In the genomic region with DNA sequence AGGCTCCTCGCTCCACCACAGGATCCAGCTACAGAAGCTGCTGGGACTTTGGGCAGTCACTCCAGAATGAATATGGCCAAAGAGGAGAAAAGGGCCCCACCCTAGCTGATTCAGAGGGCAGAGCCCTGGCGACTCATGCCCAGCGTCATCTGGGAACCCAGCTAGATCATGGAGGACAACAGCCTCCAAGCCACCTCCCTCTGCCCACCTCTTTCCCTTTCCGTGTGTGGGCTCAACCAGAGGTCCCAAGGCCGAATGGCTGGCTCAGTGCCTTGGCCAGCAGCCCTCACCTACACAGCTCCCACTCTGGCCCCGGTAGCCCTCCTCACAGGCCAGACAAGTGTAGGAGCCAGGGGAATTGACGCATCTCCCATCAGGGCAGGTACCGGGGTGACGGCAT, we compare ENCODE assay signal across 14 cellular contexts. TPM values are rescaled to one million over a fixed set of nuclear protein-coding genes. Genes with fewer than 3 reads are reported as not detected.
DNase-seq lines count a peak whose midpoint lies in the region; ATAC-seq, FAIRE-seq and TF ChIP-seq lines count a peak whose summit lies in the region.
"Had no signal": no experiment of that assay in that cellular context is flagged by ENCODE, and none has a peak within 500 bp of the region (broad histone marks: within the 10 kb centered on the region; RNA-seq: fewer than 3 reads in every experiment).

No MANE protein-coding gene starts in this region.

- H3K27me3 ChIP-seq in astrocyte (ENCODE audit: insufficient read depth, low read length) (no peaks in the 10 kb centered on the region), foreskin keratinocyte (no peaks in the 10 kb centered on the region)

- peaks cover 8% of the 10 kb centered on the region for H3K27me3 Mint-ChIP-seq in astrocyte (ENCODE audit: low read depth, unreplicated experiment)
- H3K27me3 Mint-ChIP-seq in stimulated activated naive B cell treated with anti-CD40 and anti-IgM and Interleukin-4, amounts not matched to agents 10 μg/mL and 1 μg/mL and 100 μg/mL, for 72 hours = peaks cover 18 to 21% of the 10 kb centered on the region in 2 donors
- H3K27me3 Mint-ChIP-seq in activated T-cell treated with anti-CD3 and anti-CD28 coated beads, Interleukin-2, amount 50 U/mL, for 72 hours (ENCODE audit: low read depth) = peaks cover 5% of the 10 kb centered on the region
- H3K27me3 Mint-ChIP-seq: activated naive CD4-positive, alpha-beta T cell treated with anti-CD3 and anti-CD28 coated beads, Interleukin-2, amount 50 U/mL, for 24 hours had no signal

- H3K4me1 Mint-ChIP-seq in astrocyte (ENCODE audit: low read depth, unreplicated experiment) = peaks cover 28% of the 10 kb centered on the region
- peaks cover 25 to 30% of the 10 kb centered on the region in 2 donors for H3K4me1 Mint-ChIP-seq in stimulated activated naive B cell treated with anti-CD40 and anti-IgM and Interleukin-4, amounts not matched to agents 10 μg/mL and 1 μg/mL and 100 μg/mL, for 72 hours
- H3K4me1 Mint-ChIP-seq in activated T-cell treated with anti-CD3 and anti-CD28 coated beads, Interleukin-2, amount 50 U/mL, for 72 hours (ENCODE audit: low read depth) = peaks cover 7% of the 10 kb centered on the region

- H3K4me1 ChIP-seq in HEK293 (ENCODE audit: control insufficient read depth, insufficient read depth, low read length) (no peaks in the 10 kb centered on the region), astrocyte (ENCODE audit: insufficient read depth, low read length) (peaks cover 49% of the 10 kb centered on the region), foreskin keratinocyte (peaks cover 8% of the 10 kb centered on the region)

- POLR2A ChIA-PET in HEK293 (lab: Yijun Ruan, JAX) = no interaction called here

- H3K36me3 Mint-ChIP-seq in astrocyte (ENCODE audit: low read depth, unreplicated experiment) = peaks cover 45% of the 10 kb centered on the region
- no peaks in the 10 kb centered on the region for H3K36me3 Mint-ChIP-seq in stimulated activated naive B cell treated with anti-CD40 and anti-IgM and Interleukin-4, amounts not matched to agents 10 μg/mL and 1 μg/mL and 100 μg/mL, for 72 hours
- no peaks in the 10 kb centered on the region for H3K36me3 Mint-ChIP-seq in activated T-cell treated with anti-CD3 and anti-CD28 coated beads, Interleukin-2, amount 50 U/mL, for 72 hours (ENCODE audit: insufficient read depth in 2 of 2)
- H3K36me3 Mint-ChIP-seq: activated naive CD4-positive, alpha-beta T cell treated with anti-CD3 and anti-CD28 coated beads, Interleukin-2, amount 50 U/mL, for 24 hours had no signal

- no peak overlapping the region for H3K27ac Mint-ChIP-seq in astrocyte (ENCODE audit: unreplicated experiment)
- peak overlapping the region; percentile 47 for H3K27ac Mint-ChIP-seq in stimulated activated naive B cell treated with anti-CD40 and anti-IgM and Interleukin-4, amounts not matched to agents 10 μg/mL and 1 μg/mL and 100 μg/mL, for 72 hours
- no peak overlapping the region for H3K27ac Mint-ChIP-seq in activated T-cell treated with anti-CD3 and anti-CD28 coated beads, Interleukin-2, amount 50 U/mL, for 72 hours
- H3K27ac Mint-ChIP-seq: activated CD4-positive, alpha-beta T cell treated with anti-CD3 and anti-CD28 coated beads for 36 hours; activated naive CD4-positive, alpha-beta T cell treated with anti-CD3 and anti-CD28 coated beads, Interleukin-2, amount 50 U/mL, for 24 hours had no signal

- H3K9me3 Mint-ChIP-seq in astrocyte (ENCODE audit: unreplicated experiment) = peaks cover 3% of the 10 kb centered on the region
- no peaks in the 10 kb centered on the region for H3K9me3 Mint-ChIP-seq in stimulated activated naive B cell treated with anti-CD40 and anti-IgM and Interleukin-4, amounts not matched to agents 10 μg/mL and 1 μg/mL and 100 μg/mL, for 72 hours
- no peaks in the 10 kb centered on the region for H3K9me3 Mint-ChIP-seq in activated T-cell treated with anti-CD3 and anti-CD28 coated beads, Interleukin-2, amount 50 U/mL, for 72 hours
- H3K9me3 Mint-ChIP-seq: activated naive CD4-positive, alpha-beta T cell treated with anti-CD3 and anti-CD28 coated beads, Interleukin-2, amount 50 U/mL, for 24 hours; stimulated activated naive CD8-positive, alpha-beta T cell treated with anti-CD3 and anti-CD28 coated beads, Interleukin-15, amount 100 ng/mL, for 72 hours had no signal

- ATAC-seq in foreskin keratinocyte = peak; percentile 68
- no peak for ATAC-seq in stimulated activated naive B cell treated with anti-CD40 and anti-IgM and Interleukin-4, amounts not matched to agents 10 μg/mL and 1 μg/mL and 100 μg/mL, for 72 hours (replicated peaks)
- no peak for ATAC-seq in GM21528 (IDR thresholded peaks at IDR 0.05; ENCODE audit: low FRiP score, unreplicated experiment)
- ATAC-seq in activated T-cell treated with anti-CD3 and anti-CD28 coated beads, Interleukin-2, amount 50 U/mL, for 72 hours (replicated peaks in 1 of 2) = no peak
- ATAC-seq: activated CD4-positive, alpha-beta T cell treated with anti-CD3 and anti-CD28 coated beads for 36 hours; stimulated activated naive CD8-positive, alpha-beta T cell treated with anti-CD3 and anti-CD28 coated beads, Interleukin-15, amount 100 ng/mL, for 72 hours had no signal

- H3K36me3 ChIP-seq in HEK293 (ENCODE audit: control insufficient read depth in 2 of 2, insufficient read depth in 1 of 2, low read length in 2 of 2) (no peaks in the 10 kb centered on the region), astrocyte (ENCODE audit: insufficient read depth, low read length) (peaks cover 14% of the 10 kb centered on the region)

- DNase-seq in astrocyte (ENCODE audit: low read depth) = peak; percentile 52
- DNase-seq in foreskin keratinocyte = peak in 1 of 2 donors; percentile 44
- DNase-seq in stimulated activated naive B cell treated with anti-CD40 and anti-IgM and Interleukin-4, amounts not matched to agents 10 μg/mL and 1 μg/mL and 100 μg/mL, for 72 hours = no peak
- no peak for DNase-seq in NCI-H345 treated with DMSO at 0.1 percent for 48 hours (lab: John Stamatoyannopoulos, UW; ENCODE audit: unreplicated experiment)
- DNase-seq in NCI-H510A treated with DMSO at 0.1 percent for 48 hours (lab: John Stamatoyannopoulos, UW) = no peak
- no peak for DNase-seq in activated T-cell treated with anti-CD3 and anti-CD28 coated beads, Interleukin-2, amount 50 U/mL, for 72 hours
- DNase-seq: activated CD4-positive, alpha-beta T cell treated with anti-CD3 and anti-CD28 coated beads for 36 hours; KG1; stimulated activated CD4-positive, alpha-beta T cell treated with anti-CD3 and anti-CD28 coated beads, Interleukin-2, amount 100 ng/mL, for 24 hours; stimulated activated naive CD8-positive, alpha-beta T cell treated with anti-CD3 and anti-CD28 coated beads, Interleukin-15, amount 100 ng/mL, for 72 hours had no signal

- no peaks in the 10 kb centered on the region for H4K20me1 ChIP-seq in astrocyte (ENCODE audit: insufficient read depth, low read length)

- no peak overlapping the region for H3K4me3 Mint-ChIP-seq in astrocyte (ENCODE audit: unreplicated experiment)
- no peak overlapping the region for H3K4me3 Mint-ChIP-seq in stimulated activated naive B cell treated with anti-CD40 and anti-IgM and Interleukin-4, amounts not matched to agents 10 μg/mL and 1 μg/mL and 100 μg/mL, for 72 hours
- no peak overlapping the region for H3K4me3 Mint-ChIP-seq in activated T-cell treated with anti-CD3 and anti-CD28 coated beads, Interleukin-2, amount 50 U/mL, for 72 hours
- H3K4me3 Mint-ChIP-seq: activated CD4-positive, alpha-beta T cell treated with anti-CD3 and anti-CD28 coated beads for 36 hours; activated naive CD4-positive, alpha-beta T cell treated with anti-CD3 and anti-CD28 coated beads, Interleukin-2, amount 50 U/mL, for 24 hours; stimulated activated naive CD8-positive, alpha-beta T cell treated with anti-CD3 and anti-CD28 coated beads, Interleukin-15, amount 100 ng/mL, for 72 hours had no signal

- H3K9me3 ChIP-seq in HEK293 (ENCODE audit: control insufficient read depth, insufficient read depth, low read depth, low read length) (no peaks in the 10 kb centered on the region), astrocyte (ENCODE audit: insufficient read depth, low read depth, low read length) (no peaks in the 10 kb centered on the region)

- H3K4me2 ChIP-seq in astrocyte (ENCODE audit: low read length) = peak overlapping the region; percentile 58

- TF ChIP-seq CTCF in HEK293 (tag by site-specific recombination; IDR thresholded peaks at IDR 0.05) (no peak), astrocyte (IDR thresholded peaks at IDR 0.05; ENCODE audit: insufficient read depth, low read depth, low read length) (no peak), foreskin keratinocyte (conservative IDR thresholded peaks at IDR 0.05) (no peak)

- no peak overlapping the region for H3K4me3 ChIP-seq in HEK293 (ENCODE audit: low read depth, low read length)
- H3K4me3 ChIP-seq in astrocyte (ENCODE audit: insufficient read depth, low read depth, low read length) = no peak overlapping the region

- CTCF ChIA-PET in HEK293 (lab: Yijun Ruan, JAX) = interaction anchor here (2.1 kb wide), 1 partner anchor 9 kb away, joined by 8 read pairs; no protein-coding TSS in a partner anchor

- no peaks in the 10 kb centered on the region for H3K79me2 ChIP-seq in astrocyte (ENCODE audit: insufficient read depth, low read length)

- peak overlapping the region; percentile 56 for H3K9ac ChIP-seq in astrocyte (ENCODE audit: low read length)

- no peak overlapping the region for H2AFZ ChIP-seq in astrocyte (ENCODE audit: low read depth, low read length)

- FAIRE-seq in astrocyte (lab: Jason Lieb, UNC) = no peak
- FAIRE-seq: endometrium had no signal

- H3K27ac ChIP-seq in HEK293 (ENCODE audit: extremely low read depth, low read depth, low read length) (no peak overlapping the region), astrocyte (ENCODE audit: low read depth, low read length) (peak overlapping the region; percentile 73), foreskin keratinocyte (peak overlapping the region; percentile 76)

TF ChIP-seq in HEK293, 187 proteins besides CTCF, POLR2A, EP300 and RAD21 (continues in another document):
- peak; percentile 78 for TF ChIP-seq ZFHX2 (tag by site-specific recombination; conservative IDR thresholded peaks at IDR 0.05)
- no peak for TF ChIP-seq ZNF366 (tag by site-specific recombination; conservative IDR thresholded peaks at IDR 0.05)
- no peak for TF ChIP-seq ZNF776 (tag by site-specific recombination; IDR thresholded peaks at IDR 0.05; ENCODE audit: borderline replicate concordance)
- no peak for TF ChIP-seq ZNF549 (tag by site-specific recombination; IDR thresholded peaks at IDR 0.05)
- TF ChIP-seq MEIS1 (CRISPR knock-in tag; IDR thresholded peaks at IDR 0.05; ENCODE audit: borderline replicate concordance) = no peak
- no peak for TF ChIP-seq HOXA7 (CRISPR knock-in tag; IDR thresholded peaks at IDR 0.05; ENCODE audit: borderline replicate concordance)
- no peak for TF ChIP-seq ZNF768 (tag by site-specific recombination; IDR thresholded peaks at IDR 0.05)

RNA-seq across cellular contexts. Expression of a gene that starts 17.4 kb away (rescaled TPM):
- total RNA-seq in astrocyte (21.2 and 23.6 TPM in 2 replicates), foreskin keratinocyte (29.5 and 31.2 TPM in 2 replicates)
- polyA plus RNA-seq in foreskin keratinocyte = 53.1 and 56.8 TPM in 2 replicates
- 10 to 100 TPM; 29.9 to 34.2 TPM for total RNA-seq in activated T-cell treated with anti-CD3 and anti-CD28 coated beads, Interleukin-2, amount 50 U/mL, for 72 hours

RNA-seq across cellular contexts. Expression of a gene that starts 17.9 kb away (rescaled TPM):
- total RNA-seq in astrocyte (134 and 178 TPM in 2 replicates), foreskin keratinocyte (335 and 340 TPM in 2 replicates)
- polyA plus RNA-seq in foreskin keratinocyte = 432 and 436 TPM in 2 replicates
- total RNA-seq in activated T-cell treated with anti-CD3 and anti-CD28 coated beads, Interleukin-2, amount 50 U/mL, for 72 hours = 10 to 100 TPM; 27.1 to 35.4 TPM
